ENCODE assay signal across 13 cellular contexts in genomic region chr18:79942786-79943607, GRCh38. TPM values are rescaled to one million over a fixed set of nuclear protein-coding genes. Genes with fewer than 3 reads are reported as not detected.
A peak's percentile ranks its signal among the peaks of the same experiment; 100 is the strongest.
DNase-seq lines count a peak whose midpoint lies in the region; TF ChIP-seq lines count a peak whose summit lies in the region.
"Had no signal": no experiment of that assay in that cellular context is flagged by ENCODE, and none has a peak within 500 bp of the region (broad histone marks: within the 10 kb centered on the region; RNA-seq: fewer than 3 reads in every experiment).

No MANE protein-coding gene starts in this region.

- H3K9me3 ChIP-seq in WERI-Rb-1 (ENCODE audit: severe bottlenecking): no peaks in the 10 kb centered on the region
- no peaks in the 10 kb centered on the region for H3K9me3 ChIP-seq in sigmoid colon
- H3K9me3 ChIP-seq: thyroid gland had no signal

- intact Hi-C loops in sigmoid colon (cut with DNase I): no loop called here

- H3K4me1 ChIP-seq in sigmoid colon: peaks cover 0 to 29% (median 19%) of the 10 kb centered on the region in 4 donors

- TF ChIP-seq CTCF in WERI-Rb-1 (IDR thresholded peaks at IDR 0.05; ENCODE audit: low read depth, low read length) (peak; percentile 41; the same call in 1 of the 2 replicates), sigmoid colon (IDR thresholded peaks at IDR 0.05) (no peak)

- 18 to 74% methylated on average over 31 of the region's 31 CpGs for WGBS in sigmoid colon, 2 donors

- DNase-seq in D341Med (ENCODE audit: low spot score): peak; percentile 28
- DNase-seq in WERI-Rb-1: peak; percentile 78
- peak; percentile 41 for DNase-seq in islet precursor cell
- DNase-seq in sigmoid colon: peak; percentile 52
- DNase-seq in Ammon's horn (ENCODE audit: low spot score): no peak
- no peak for DNase-seq in kidney tubule cell (ENCODE audit: low spot score)
- DNase-seq in activated CD4-positive, alpha-beta T cell treated with anti-CD3 and anti-CD28 coated beads for 48 hours: no peak
- DNase-seq in SIG-M5 treated with dmso at 0.1 percent for 504 hours (lab: John Stamatoyannopoulos, UW; ENCODE audit: unreplicated experiment): no peak
- DNase-seq: activated naive CD4-positive, alpha-beta T cell treated with Interleukin-2 at 50 U/mL for 16 hours; DMS 273 treated with DMSO at 0.1 percent for 48 hours; NCI-H1694 treated with DMSO at 0.1 percent for 48 hours had no signal

- TF ChIP-seq POLR2A in sigmoid colon (IDR thresholded peaks at IDR 0.05): no peak

- H3K4me3 ChIP-seq in WERI-Rb-1 (ENCODE audit: low read depth, low read length) (no peak overlapping the region), sigmoid colon (no peak overlapping the region)
- H3K4me3 ChIP-seq: thyroid gland had no signal

- H3K36me3 ChIP-seq in WERI-Rb-1 (peaks cover 70% of the 10 kb centered on the region), sigmoid colon (peaks cover 4 to 43% (median 15%) of the 10 kb centered on the region in 4 donors)

- H3K27ac ChIP-seq in WERI-Rb-1: peak overlapping the region; percentile 20
- no peak overlapping the region for H3K27ac ChIP-seq in sigmoid colon

- TF ChIP-seq EP300 in sigmoid colon (IDR thresholded peaks at IDR 0.05): no peak

- H3K27me3 ChIP-seq in WERI-Rb-1 (ENCODE audit: insufficient read depth, low read depth, severe bottlenecking) (no peaks in the 10 kb centered on the region), sigmoid colon (no peaks in the 10 kb centered on the region)
- H3K27me3 ChIP-seq: thyroid gland had no signal

RNA-seq across cellular contexts. Expression of gene SLC66A2, which starts 8.5 kb away (rescaled TPM):
- 10 to 100 TPM; 27.3 to 33.2 (median 32.0) TPM for total RNA-seq in sigmoid colon
- 10 to 100 TPM; 36.0 to 59.4 (median 49.2) TPM for polyA plus RNA-seq in sigmoid colon

RNA-seq across cellular contexts. Expression of gene HSBP1L1, which starts 21.4 kb away (rescaled TPM):
- total RNA-seq in sigmoid colon: 10 to 100 TPM; 15.8 to 21.0 (median 19.3) TPM
- 10 to 100 TPM; 37.9 to 86.5 (median 51.1) TPM for polyA plus RNA-seq in sigmoid colon
- total RNA-seq: LHCN-M2 had no signal

RNA-seq across cellular contexts. Expression of gene TXNL4A, which starts 45.4 kb away (rescaled TPM):
- total RNA-seq in sigmoid colon: 10 to 100 TPM; 16.9 to 32.9 (median 27.1) TPM
- polyA plus RNA-seq in sigmoid colon: 10 to 100 TPM; 72.9 to 85.3 (median 85.3) TPM

Comparison
In these comparisons a context has a peak if more than half of its experiments do, and no peak if none do; other contexts are left out.
1. DNase-seq: peak in D341Med (single experiment), WERI-Rb-1 (single experiment), islet precursor cell (single experiment) and sigmoid colon (single experiment); none in Ammon's horn (single experiment), kidney tubule cell (single experiment), activated CD4-positive, alpha-beta T cell treated with anti-CD3 and anti-CD28 coated beads for 48 hours (single experiment) and SIG-M5 treated with dmso at 0.1 percent for 504 hours (single experiment).